ENCODE assay signal across 17 cellular contexts in genomic region chr16:88327566-88328312, GRCh38.
"Had no signal": no experiment of that assay in that cellular context is flagged by ENCODE, and none has a peak within 500 bp of the region (broad histone marks: within the 10 kb centered on the region; RNA-seq: fewer than 3 reads in every experiment).

No MANE protein-coding gene starts in this region.

- H3K4me3 ChIP-seq: breast epithelium, esophagus muscularis mucosa, gastroesophageal sphincter, spleen had no signal

- H3K27ac ChIP-seq: breast epithelium, esophagus muscularis mucosa, gastroesophageal sphincter, parathyroid adenoma, spleen had no signal

- H3K36me3 ChIP-seq: breast epithelium, esophagus muscularis mucosa, gastroesophageal sphincter, spleen had no signal

- H3K27me3 ChIP-seq: breast epithelium, esophagus muscularis mucosa had no signal

- H3K9me3 ChIP-seq: breast epithelium, esophagus muscularis mucosa had no signal

- H2AFZ ChIP-seq: parathyroid adenoma had no signal

- H3K4me1 ChIP-seq: parathyroid adenoma had no signal

- ATAC-seq: activated naive CD8-positive, alpha-beta T cell treated with anti-CD3 and anti-CD28 coated beads, Interleukin-2, amount 50 U/mL, for 24 hours; activated T-cell treated with anti-CD3 and anti-CD28 coated beads, Interleukin-2, amount 50 U/mL, for 4 hours; gastroesophageal sphincter; left lobe of liver had no signal

- H3K9ac ChIP-seq: parathyroid adenoma had no signal

- DNase-seq: activated CD4-positive, alpha-beta T cell treated with anti-CD3 and anti-CD28 coated beads, Interleukin-2, amount 10 ng/mL, durations not matched to agents 24 days and 14 days; activated CD8-positive, alpha-beta memory T cell treated with anti-CD3 and anti-CD28 coated beads, Interleukin-2, amount 50 U/mL, for 4 hours; activated naive CD4-positive, alpha-beta T cell treated with anti-CD3 and anti-CD28 coated beads for 36 hours; activated naive CD8-positive, alpha-beta T cell treated with anti-CD3 and anti-CD28 coated beads, Interleukin-2, amount 50 U/mL, for 24 hours; activated T-cell treated with anti-CD3 and anti-CD28 coated beads, Interleukin-2, amount 50 U/mL, for 4 hours; anterior cingulate cortex; cerebellar nuclear complex; effector CD8-positive, alpha-beta T cell; immature natural killer cell; mammary epithelial cell; spleen; stimulated activated naive CD4-positive, alpha-beta T cell had no signal
